In genomic region chr11:59833602-59834001, GRCh38 we compare ENCODE assay signal across 3 cellular contexts.
TF ChIP-seq lines count a peak whose summit lies in the region.

No MANE protein-coding gene starts in this region.

TF ChIP-seq in A549, 52 proteins besides CTCF, POLR2A, EP300 and RAD21:
- TF ChIP-seq MAFK (IDR thresholded peaks at IDR 0.05; ENCODE audit: partially characterized antibody) (peak; percentile 65), NPAS2 (CRISPR knock-in tag; IDR thresholded peaks at IDR 0.05; ENCODE audit: borderline replicate concordance) (no peak)

TF ChIP-seq in IMR-90, 13 proteins besides CTCF, POLR2A, EP300 and RAD21:
- TF ChIP-seq SMC3 (IDR thresholded peaks at IDR 0.05; ENCODE audit: low read depth, low read length) (no peak), FOS (IDR thresholded peaks at IDR 0.05; ENCODE audit: low read depth, low read length) (no peak), RCOR1 (IDR thresholded peaks at IDR 0.05; ENCODE audit: insufficient replicate concordance, low read length) (no peak), MAFK (IDR thresholded peaks at IDR 0.05; ENCODE audit: low read depth, low read length) (no peak), ELK1 (IDR thresholded peaks at IDR 0.05; ENCODE audit: borderline replicate concordance, low read depth, low read length) (no peak), NFE2L2 (IDR thresholded peaks at IDR 0.05; ENCODE audit: low read depth, low read length) (peak; percentile 48; the same call in 1 of the 2 replicates)

TF ChIP-seq in K562, 482 proteins besides CTCF, POLR2A, EP300 and RAD21 (continues in another document):
- TF ChIP-seq KLF16 (IDR thresholded peaks at IDR 0.05) (no peak), ZNF57 (CRISPR knock-in tag; IDR thresholded peaks at IDR 0.05) (no peak), CREBBP (IDR thresholded peaks at IDR 0.05; ENCODE audit: low read depth, low read length) (no peak), TEAD1 (CRISPR knock-in tag; IDR thresholded peaks at IDR 0.05) (no peak), GTF3C2 (IDR thresholded peaks at IDR 0.05; ENCODE audit: borderline replicate concordance, extremely low read depth, insufficient read length) (no peak), FIP1L1 (IDR thresholded peaks at IDR 0.05; ENCODE audit: low read depth, low read length, poor library complexity, severe bottlenecking) (no peak), DACH1 (IDR thresholded peaks at IDR 0.05; ENCODE audit: partially characterized antibody) (no peak), ZNF589 (CRISPR knock-in tag; IDR thresholded peaks at IDR 0.05; ENCODE audit: low read depth) (no peak), NFE2 (IDR thresholded peaks at IDR 0.05; ENCODE audit: low read depth) (peak; percentile 89), HMGXB4 (CRISPR knock-in tag; IDR thresholded peaks at IDR 0.05) (no peak), SETDB1 (IDR thresholded peaks at IDR 0.05; ENCODE audit: low read length) (no peak), POLR3G (IDR thresholded peaks at IDR 0.05; ENCODE audit: extremely low read depth, insufficient read length, insufficient replicate concordance) (no peak), SPI1 (IDR thresholded peaks at IDR 0.05; ENCODE audit: borderline replicate concordance, low read depth, low read length) (peak; percentile 21; the same call in 1 of the 2 replicates), E4F1 (CRISPR knock-in tag; IDR thresholded peaks at IDR 0.05; ENCODE audit: borderline replicate concordance) (no peak), KDM2B (CRISPR knock-in tag; IDR thresholded peaks at IDR 0.05) (no peak), USF1 (CRISPR knock-in tag; IDR thresholded peaks at IDR 0.05) (no peak), ARID3B (CRISPR knock-in tag; IDR thresholded peaks at IDR 0.05; ENCODE audit: borderline replicate concordance) (no peak), SNAPC5 (CRISPR knock-in tag; IDR thresholded peaks at IDR 0.05) (no peak), FOXA1 (IDR thresholded peaks at IDR 0.05; ENCODE audit: borderline replicate concordance) (no peak), RNF2 (IDR thresholded peaks at IDR 0.05) (no peak), KLF6 (CRISPR knock-in tag; IDR thresholded peaks at IDR 0.05; ENCODE audit: borderline replicate concordance) (no peak), ZNF699 (CRISPR knock-in tag; IDR thresholded peaks at IDR 0.05; ENCODE audit: insufficient replicate concordance) (no peak), TSHZ1 (CRISPR knock-in tag; IDR thresholded peaks at IDR 0.05) (no peak), PPARD (CRISPR knock-in tag; IDR thresholded peaks at IDR 0.05) (no peak), PHF20 (IDR thresholded peaks at IDR 0.05; ENCODE audit: partially characterized antibody) (no peak), AFF1 (IDR thresholded peaks at IDR 0.05; ENCODE audit: low read depth in 1 of 2, partially characterized antibody in 2 of 2) (no peak), HDAC1 (IDR thresholded peaks at IDR 0.05) (no peak), TEAD2 (tag; IDR thresholded peaks at IDR 0.05) (no peak), PHB (CRISPR knock-in tag; IDR thresholded peaks at IDR 0.05) (no peak), BCL6 (CRISPR knock-in tag; IDR thresholded peaks at IDR 0.05) (no peak), ETV5 (CRISPR knock-in tag; IDR thresholded peaks at IDR 0.05; ENCODE audit: low read depth) (no peak), HDAC2 (IDR thresholded peaks at IDR 0.05) (no peak), HINFP (tag; conservative IDR thresholded peaks at IDR 0.05; ENCODE audit: low read depth) (no peak), CREB1 (IDR thresholded peaks at IDR 0.05) (no peak), CREB1 (CRISPR knock-in tag; IDR thresholded peaks at IDR 0.05) (no peak), C11orf30 (IDR thresholded peaks at IDR 0.05; ENCODE audit: low read depth) (peak; percentile 80), MAFG (tag; conservative IDR thresholded peaks at IDR 0.05) (peak; percentile 92), MCM3 (IDR thresholded peaks at IDR 0.05) (no peak), ZNF764 (CRISPR knock-in tag; IDR thresholded peaks at IDR 0.05; ENCODE audit: low read depth) (no peak), BHLHE40 (IDR thresholded peaks at IDR 0.05; ENCODE audit: low read length) (no peak), ZFX (CRISPR knock-in tag; IDR thresholded peaks at IDR 0.05) (no peak), FOXK2 (conservative IDR thresholded peaks at IDR 0.05 in 1 of 2, IDR thresholded peaks at IDR 0.05 in 1 of 2; ENCODE audit: low read depth in 2 of 2) (peak; percentile 53; a peak in 3 of 4 replicates), TAL1 (IDR thresholded peaks at IDR 0.05) (no peak), MAFK (IDR thresholded peaks at IDR 0.05; ENCODE audit: low read length) (peak; percentile 69; the same call in 1 of the 2 replicates), MAFF (IDR thresholded peaks at IDR 0.05; ENCODE audit: low read length) (peak; percentile 81), HNRNPUL1 (IDR thresholded peaks at IDR 0.05; ENCODE audit: low read length) (no peak), HLTF (IDR thresholded peaks at IDR 0.05) (no peak)
